ENCODE assay signal across 1 cellular context in genomic region chr2:27849558-27849957, GRCh38.
TF ChIP-seq lines count a peak whose summit lies in the region.

No MANE protein-coding gene starts in this region.

TF ChIP-seq in HepG2, 621 proteins besides CTCF, POLR2A, EP300 and RAD21:
- TF ChIP-seq ZFYVE20 (CRISPR knock-in tag; IDR thresholded peaks at IDR 0.05; ENCODE audit: borderline replicate concordance, low read depth): no peak
- TF ChIP-seq THAP7 (CRISPR knock-in tag; IDR thresholded peaks at IDR 0.05): 0 out of 2 replicates have a peak, but pooled peaks have one; percentile 30
